Comparison of ENCODE assay signal across 18 cellular contexts in the genomic region with DNA sequence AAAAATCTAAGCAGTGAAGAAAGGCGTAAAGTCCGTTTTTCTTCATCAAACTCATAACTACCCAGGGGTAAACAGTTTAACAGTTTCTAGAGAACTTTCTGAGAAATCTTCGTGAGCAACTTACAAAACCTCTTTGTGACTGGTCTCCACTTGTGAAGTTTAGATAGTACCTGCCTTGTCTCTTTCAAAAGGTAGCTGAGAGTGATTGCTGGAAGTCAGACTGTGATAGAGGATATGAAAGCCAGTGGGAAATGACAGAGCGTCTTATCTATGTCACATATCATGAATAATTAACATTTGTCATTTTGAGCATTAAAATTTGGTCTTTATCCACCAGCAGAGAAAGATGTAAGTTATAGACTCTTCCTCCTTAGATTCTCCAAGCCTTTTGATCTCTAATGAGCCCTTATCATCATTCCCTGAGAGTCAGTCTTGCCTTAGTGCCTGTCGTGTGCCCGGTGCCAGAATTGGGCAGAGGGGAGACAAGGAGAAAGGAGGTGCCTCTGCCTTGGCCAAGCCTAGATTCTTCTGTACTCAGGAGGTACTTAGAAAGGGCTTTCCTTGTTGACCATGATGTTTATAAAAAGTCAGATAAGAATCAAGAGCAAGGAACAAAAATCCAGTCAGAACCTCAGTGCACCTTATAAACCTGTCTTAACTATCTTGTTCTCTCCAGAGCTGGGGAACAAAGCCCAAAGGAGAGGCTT.
DNase-seq lines count a peak whose midpoint lies in the region; ATAC-seq and TF ChIP-seq lines count a peak whose summit lies in the region.
"Had no signal": no experiment of that assay in that cellular context is flagged by ENCODE, and none has a peak within 500 bp of the region (broad histone marks: within the 10 kb centered on the region; RNA-seq: fewer than 3 reads in every experiment).

No MANE protein-coding gene starts in this region.

- ATAC-seq in heart left ventricle (no peak), HG02642 (IDR thresholded peaks at IDR 0.05; ENCODE audit: poor library complexity, unreplicated experiment) (no peak), HG03457 (IDR thresholded peaks at IDR 0.05; ENCODE audit: unreplicated experiment) (no peak)
- ATAC-seq in activated T-helper 17 cell treated with anti-CD3 and anti-CD28 coated beads, Interleukin-2, amount 50 U/mL, for 72 hours (replicated peaks) = peak; percentile 71

- no peak overlapping the region for H4K91ac ChIP-seq in trophoblast cell (ENCODE audit: low read depth, low read length)

- no peaks in the 10 kb centered on the region for H3K27me3 Mint-ChIP-seq in activated T-helper 17 cell treated with anti-CD3 and anti-CD28 coated beads, Interleukin-2, amount 50 U/mL, for 72 hours

- no peak overlapping the region for H3K4me3 ChIP-seq in left ventricle myocardium inferior
- H3K4me3 ChIP-seq in heart left ventricle = no peak overlapping the region
- no peak overlapping the region for H3K4me3 ChIP-seq in trophoblast cell (ENCODE audit: low read depth, low read length)
- H3K4me3 ChIP-seq: MG63, Peyer's patch had no signal

- no peak overlapping the region for H2AFZ ChIP-seq in trophoblast cell (ENCODE audit: insufficient read depth, low read length, poor library complexity)

- no peak overlapping the region for H3K14ac ChIP-seq in trophoblast cell (ENCODE audit: low read length)

- peak overlapping the region; percentile 42 for H3K27ac Mint-ChIP-seq in activated T-helper 17 cell treated with anti-CD3 and anti-CD28 coated beads, Interleukin-2, amount 50 U/mL, for 72 hours

- H3K36me3 Mint-ChIP-seq in activated T-helper 17 cell treated with anti-CD3 and anti-CD28 coated beads, Interleukin-2, amount 50 U/mL, for 72 hours (ENCODE audit: low read depth) = peaks cover 39% of the 10 kb centered on the region

- H3K79me2 ChIP-seq in trophoblast cell (ENCODE audit: control insufficient read depth, insufficient read depth, low read length, poor library complexity) = no peaks in the 10 kb centered on the region

- no peak overlapping the region for H4K12ac ChIP-seq in trophoblast cell (ENCODE audit: low read depth, low read length)

- no peak for TF ChIP-seq POLR2A in heart left ventricle (IDR thresholded peaks at IDR 0.05)

- WGBS in heart left ventricle, 4 donors = 75 to 91% (median 82%) methylated on average over 6 of the region's 6 CpGs
- WGBS in trophoblast cell (ENCODE audit: extremely low coverage, insufficient coverage, insufficient read length) = no CpG with 5 or more reads among the region's 6 CpGs

- peak overlapping the region; percentile 80 for H3K27ac ChIP-seq in left ventricle myocardium inferior (replicated peaks)
- H3K27ac ChIP-seq in heart left ventricle = peak overlapping the region in 6 of 12 donors; percentile 10 to 72 (median 66)
- H3K27ac ChIP-seq in trophoblast cell (ENCODE audit: low read depth, low read length) = no peak overlapping the region
- H3K27ac ChIP-seq: HL-60, Peyer's patch had no signal

- no peak overlapping the region for H3K4me2 ChIP-seq in trophoblast cell (ENCODE audit: low read length)

- no peak overlapping the region for H3K9ac ChIP-seq in trophoblast cell (ENCODE audit: low read length)

- H3K4me1 Mint-ChIP-seq in activated T-helper 17 cell treated with anti-CD3 and anti-CD28 coated beads, Interleukin-2, amount 50 U/mL, for 72 hours = no peaks in the 10 kb centered on the region

- peak overlapping the region; percentile 10 for H2BK12ac ChIP-seq in trophoblast cell (ENCODE audit: low read length)

- peaks cover 10% of the 10 kb centered on the region for H3K79me1 ChIP-seq in trophoblast cell (ENCODE audit: low read length)

- intact Hi-C loops in left ventricle myocardium inferior (cut with micrococcal nuclease) = no loop called here
- intact Hi-C loops in heart left ventricle (cut with DNase I) = loop anchor here in 2 of 10 donors (10.0 kb wide), 2 partner anchors 183 to 203 kb away; partner anchors contain the start of gene EPAS1 (in 1 of the 2)

- H3K4me3 Mint-ChIP-seq in activated T-helper 17 cell treated with anti-CD3 and anti-CD28 coated beads, Interleukin-2, amount 50 U/mL, for 72 hours = no peak overlapping the region

- H3K4me1 ChIP-seq in left ventricle myocardium inferior (peaks cover 45% of the 10 kb centered on the region), heart left ventricle (peaks cover 0 to 21% (median 12%) of the 10 kb centered on the region in 12 donors), trophoblast cell (ENCODE audit: control insufficient read depth in 1 of 2, insufficient read depth in 2 of 2, low read length in 2 of 2) (peaks cover 8 to 13% of the 10 kb centered on the region in 2 experiments)
- H3K4me1 ChIP-seq: Peyer's patch had no signal

- H3K36me3 ChIP-seq in left ventricle myocardium inferior = peaks cover 23% of the 10 kb centered on the region
- peaks cover 0 to 18% (median 2%) of the 10 kb centered on the region in 9 donors for H3K36me3 ChIP-seq in heart left ventricle
- H3K36me3 ChIP-seq in trophoblast cell (ENCODE audit: control insufficient read depth in 1 of 2, insufficient read depth in 2 of 2, low read length in 2 of 2) = peaks cover 6 to 18% of the 10 kb centered on the region in 2 experiments

- H3K9me3 ChIP-seq in left ventricle myocardium inferior (replicated peaks) = peaks cover 6% of the 10 kb centered on the region
- H3K9me3 ChIP-seq in heart left ventricle = peaks cover 0 to 10% (median 0%) of the 10 kb centered on the region in 12 donors
- H3K9me3 ChIP-seq in trophoblast cell (ENCODE audit: insufficient read depth, low read depth, low read length) = peaks cover 1% of the 10 kb centered on the region
- H3K9me3 ChIP-seq: Peyer's patch had no signal

- no peak for DNase-seq in left ventricle myocardium inferior
- DNase-seq in heart left ventricle = no peak
- no peak for DNase-seq in trophoblast cell
- DNase-seq in NCI-H1092 (lab: John Stamatoyannopoulos, UW) = no peak
- DNase-seq: ACHN, C1 segment of cervical spinal cord, MG63, NCI-H1092 treated with DMSO at 0.1 percent for 48 hours, NCI-H146, NCI-H2029 treated with DMSO at 0.1 percent for 48 hours, NCI-H2171, NCI-H446, Peyer's patch, Right ventricle myocardium superior had no signal

- TF ChIP-seq CTCF in left ventricle myocardium inferior (IDR thresholded peaks at IDR 0.05; ENCODE audit: borderline replicate concordance) (no peak), heart left ventricle (IDR thresholded peaks at IDR 0.05) (no peak)

- no peak overlapping the region for H3K23ac ChIP-seq in trophoblast cell (ENCODE audit: low read length)

- H2AK5ac ChIP-seq in trophoblast cell (ENCODE audit: low read length) = peak overlapping the region; percentile 27

- no peak overlapping the region for H3K4ac ChIP-seq in trophoblast cell (ENCODE audit: low read depth, low read length)

- peak overlapping the region; percentile 8 for H4K8ac ChIP-seq in trophoblast cell (ENCODE audit: low read depth, low read length)

- H3K27me3 ChIP-seq in left ventricle myocardium inferior (ENCODE audit: low read depth) (no peaks in the 10 kb centered on the region), heart left ventricle (no peaks in the 10 kb centered on the region), trophoblast cell (ENCODE audit: insufficient read depth, low read length) (no peaks in the 10 kb centered on the region)
- H3K27me3 ChIP-seq: MG63, Peyer's patch had no signal

- H2BK120ac ChIP-seq in trophoblast cell (ENCODE audit: insufficient read depth, low read length, poor library complexity) = peak overlapping the region; percentile 14

- peaks cover 4% of the 10 kb centered on the region for H3K9me3 Mint-ChIP-seq in activated T-helper 17 cell treated with anti-CD3 and anti-CD28 coated beads, Interleukin-2, amount 50 U/mL, for 72 hours

- H2BK5ac ChIP-seq in trophoblast cell (ENCODE audit: low read depth, low read length, poor library complexity) = no peak overlapping the region

- no peak overlapping the region for H3K18ac ChIP-seq in trophoblast cell (ENCODE audit: low read length)
